In the genomic region with DNA sequence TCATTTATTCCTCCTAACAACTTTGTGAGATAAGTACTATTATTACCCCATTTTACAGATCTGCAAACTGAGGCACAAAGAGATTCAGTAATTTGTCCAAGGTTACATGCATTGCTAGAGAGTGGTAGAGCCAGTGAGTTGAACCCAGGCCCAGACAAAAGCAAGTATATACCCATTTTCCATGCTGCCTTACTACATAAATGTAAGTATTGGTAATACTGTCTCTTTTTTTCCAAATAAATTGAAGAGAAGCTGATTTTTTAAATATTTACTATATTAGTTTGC, we compare ENCODE assay signal across 25 cellular contexts. TPM values are rescaled to one million over a fixed set of nuclear protein-coding genes. Genes with fewer than 3 reads are reported as not detected.
A peak's percentile ranks its signal among the peaks of the same experiment; 100 is the strongest.
DNase-seq lines count a peak whose midpoint lies in the region; ATAC-seq, FAIRE-seq and TF ChIP-seq lines count a peak whose summit lies in the region.
"Had no signal": no experiment of that assay in that cellular context is flagged by ENCODE, and none has a peak within 500 bp of the region (broad histone marks: within the 10 kb centered on the region; RNA-seq: fewer than 3 reads in every experiment).

No MANE protein-coding gene starts in this region.

- peak overlapping the region; percentile 73 to 85; a peak in 5 of 6 replicates for H3K27ac ChIP-seq in A549
- H3K27ac ChIP-seq in body of pancreas, result peak overlapping the region; percentile 85 to 90 (median 89)
- H3K27ac ChIP-seq in right lobe of liver, result peak overlapping the region; percentile 26 to 74 (median 61)
- H3K27ac ChIP-seq: BLaER1 had no signal

- intact Hi-C loops in body of pancreas (cut with DNase I), result no loop called here
- intact Hi-C loops in right lobe of liver (cut with DNase I), result loop anchor here in 1 of 2 donors (10.0 kb wide), 1 partner anchor 71 kb away; no protein-coding TSS in a partner anchor

- H3K27me3 ChIP-seq in body of pancreas (no peaks in the 10 kb centered on the region), right lobe of liver (no peaks in the 10 kb centered on the region)
- H3K27me3 ChIP-seq: BLaER1, SJCRH30 had no signal

- TF ChIP-seq RAD21 in A549 (conservative IDR thresholded peaks at IDR 0.05 in 1 of 2, IDR thresholded peaks at IDR 0.05 in 1 of 2), result no peak

- H3K4me3 ChIP-seq in A549, result no peak overlapping the region
- H3K4me3 ChIP-seq in body of pancreas, result no peak overlapping the region
- no peak overlapping the region for H3K4me3 ChIP-seq in right lobe of liver
- H3K4me3 ChIP-seq: BLaER1, GM23338, SJCRH30 had no signal

- POLR2A ChIA-PET in A549 (lab: Yijun Ruan, JAX), result no interaction called here

- peaks cover 6% of the 10 kb centered on the region for H3K36me3 Mint-ChIP-seq in progenitor cell of endocrine pancreas (ENCODE audit: insufficient read depth)
- H3K36me3 Mint-ChIP-seq: CD4-positive, CD25-positive, alpha-beta regulatory T cell had no signal

- H3K4me2 ChIP-seq in A549, result peak overlapping the region; percentile 56; the same call in 2 of the 3 replicates
- H3K4me2 ChIP-seq: BLaER1, GM23338 had no signal

- TF ChIP-seq POLR2A in A549 (IDR thresholded peaks at IDR 0.05; ENCODE audit: low read length), result no peak
- TF ChIP-seq POLR2A in body of pancreas (IDR thresholded peaks at IDR 0.05), result no peak
- TF ChIP-seq POLR2A in right lobe of liver (IDR thresholded peaks at IDR 0.05), result no peak

- H3K36me3 ChIP-seq in body of pancreas (replicated peaks in 1 of 2; ENCODE audit: insufficient read depth in 1 of 2, low read depth in 2 of 2), result no peaks in the 10 kb centered on the region
- no peaks in the 10 kb centered on the region for H3K36me3 ChIP-seq in right lobe of liver
- H3K36me3 ChIP-seq: BLaER1, SJCRH30 had no signal

- H3K4me3 Mint-ChIP-seq in progenitor cell of endocrine pancreas (ENCODE audit: low read depth), result no peak overlapping the region
- H3K4me3 Mint-ChIP-seq: CD4-positive, CD25-positive, alpha-beta regulatory T cell; GM23338; H9 had no signal

- TF ChIP-seq CTCF in A549 (IDR thresholded peaks at IDR 0.05), result no peak
- no peak for TF ChIP-seq CTCF in body of pancreas (IDR thresholded peaks at IDR 0.05)
- no peak for TF ChIP-seq CTCF in right lobe of liver (IDR thresholded peaks at IDR 0.05)
- no peak for TF ChIP-seq CTCF in progenitor cell of endocrine pancreas (IDR thresholded peaks at IDR 0.05; ENCODE audit: unreplicated experiment)

- CTCF ChIA-PET in A549 (lab: Yijun Ruan, JAX), result no interaction called here

- H3K9me3 ChIP-seq in A549 (peaks cover 7% of the 10 kb centered on the region; the same call in 2 of the 3 replicates), body of pancreas (no peaks in the 10 kb centered on the region), right lobe of liver (no peaks in the 10 kb centered on the region)

- H3K27me3 Mint-ChIP-seq in progenitor cell of endocrine pancreas, result no peaks in the 10 kb centered on the region
- H3K27me3 Mint-ChIP-seq: CD4-positive, CD25-positive, alpha-beta regulatory T cell had no signal

- H3K9me3 Mint-ChIP-seq in progenitor cell of endocrine pancreas (ENCODE audit: low read depth), result peaks cover 12% of the 10 kb centered on the region

- DNase-seq in A549 (ENCODE audit: low read depth in 1 of 2, low spot score in 1 of 2), result no peak
- no peak for DNase-seq in body of pancreas
- no peak for DNase-seq in right lobe of liver
- DNase-seq in progenitor cell of endocrine pancreas (ENCODE audit: low spot score, unreplicated experiment), result no peak
- DNase-seq in activated naive CD4-positive, alpha-beta T cell treated with anti-CD3 and anti-CD28 coated beads, Interleukin-2, amount 50 U/mL, for 16 hours, result no peak
- DNase-seq in islet precursor cell, result no peak
- no peak for DNase-seq in NCI-H2171 treated with DMSO at 0.1 percent for 48 hours (lab: John Stamatoyannopoulos, UW)
- DNase-seq in nucleus accumbens (lab: John Stamatoyannopoulos, UW), result no peak
- DNase-seq: CD4-positive, CD25-positive, alpha-beta regulatory T cell; H9; Karpas-422; NCI-H1092 treated with DMSO at 0.1 percent for 48 hours; NCI-H1436; NCI-H187; NCI-H2081 treated with DMSO at 0.1 percent for 48 hours; NCI-H2171; NCI-H345; NCI-H510A treated with DMSO at 0.1 percent for 48 hours; NCI-H748 treated with DMSO at 0.1 percent for 48 hours; PC-3 had no signal

- H3K4me1 ChIP-seq in A549 (peaks cover 44% of the 10 kb centered on the region), body of pancreas (peaks cover 75% of the 10 kb centered on the region), right lobe of liver (peaks cover 0 to 43% (median 17%) of the 10 kb centered on the region in 4 donors)

- FAIRE-seq in A549 (lab: Jason Lieb, UNC), result no peak

- TF ChIP-seq EP300 in A549 (IDR thresholded peaks at IDR 0.05), result no peak

- H3K27ac Mint-ChIP-seq in progenitor cell of endocrine pancreas, result peak overlapping the region; percentile 92
- H3K27ac Mint-ChIP-seq: CD4-positive, CD25-positive, alpha-beta regulatory T cell; GM23338; H9 had no signal

- peaks cover 53% of the 10 kb centered on the region for H3K4me1 Mint-ChIP-seq in progenitor cell of endocrine pancreas (ENCODE audit: low read depth)
- H3K4me1 Mint-ChIP-seq: CD4-positive, CD25-positive, alpha-beta regulatory T cell had no signal

- ATAC-seq in A549 (no peak), body of pancreas (no peak), right lobe of liver (no peak)
- ATAC-seq: GM23338, PC-3, Right ventricle myocardium inferior, SK-N-SH treated with all-trans-retinoic acid at 6 μM for 48 hours had no signal

TF ChIP-seq in A549, 52 proteins besides CTCF, POLR2A, EP300 and RAD21:
- TF ChIP-seq FOSL2 (IDR thresholded peaks at IDR 0.05) (no peak), FOSL2 (CRISPR knock-in tag; IDR thresholded peaks at IDR 0.05) (no peak), CHD4 (IDR thresholded peaks at IDR 0.05; ENCODE audit: borderline replicate concordance) (peak; percentile 86; the same call in 1 of the 2 replicates), KDM1A (IDR thresholded peaks at IDR 0.05; ENCODE audit: low read depth) (peak; percentile 65; the same call in 1 of the 2 replicates), HDAC2 (IDR thresholded peaks at IDR 0.05) (peak; percentile 78)

RNA-seq across cellular contexts. Expression of a gene that starts 33.8 kb away (rescaled TPM):
- 38.2 and 53.5 TPM in 2 replicates for polyA plus RNA-seq in A549 (2011; rRNA removed)
- polyA plus RNA-seq in A549 (2012; cell fraction: cytosol; rRNA removed), result 79.4 and 99.0 TPM in 2 replicates
- 131 and 168 TPM in 2 replicates for polyA plus RNA-seq in A549 (2012; cell fraction: nucleus; rRNA removed)
- polyA plus RNA-seq in A549 (2017; fragmentation: RNase III; extraction: RNeasy Plus Mini Kit Qiagen cat#74134 plus additional on column Dnase treatment), result 42.7 to 53.5 TPM (median 53.0 TPM) in 3 replicates
- polyA minus RNA-seq in A549 (2011; rRNA and poly(A)+ RNA removed), result 76.2 and 82.0 TPM in 2 replicates
- 10 to 100 TPM; 82.7 to 83.3 TPM for total RNA-seq in body of pancreas
- 10 to 100 TPM; 35.3 to 93.2 (median 56.8) TPM for total RNA-seq in right lobe of liver
- 193 and 214 TPM in 2 replicates for total RNA-seq in progenitor cell of endocrine pancreas
